Comparison of ENCODE assay signal across 24 cellular contexts in the genomic region with DNA sequence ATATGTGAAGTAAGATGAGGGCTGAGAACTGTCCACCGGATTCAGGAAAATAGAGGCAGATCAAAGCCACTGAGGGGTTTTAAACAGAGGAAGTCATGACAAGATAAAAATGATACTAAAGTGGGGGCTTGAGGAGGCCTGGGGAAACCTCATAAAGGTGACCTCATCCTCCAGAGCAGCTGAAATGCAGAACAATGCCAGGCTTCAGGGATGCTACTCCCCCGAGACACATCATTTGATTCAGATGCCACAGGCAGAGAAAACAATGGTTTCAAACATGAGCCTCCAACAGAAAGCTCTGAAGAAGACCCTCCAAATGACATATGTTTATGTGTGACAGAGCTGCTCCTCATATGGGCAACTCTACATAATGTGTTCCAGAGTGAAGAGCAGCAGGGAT. TPM values are rescaled to one million over a fixed set of nuclear protein-coding genes. Genes with fewer than 3 reads are reported as not detected.
DNase-seq lines count a peak whose midpoint lies in the region; ATAC-seq, FAIRE-seq and TF ChIP-seq lines count a peak whose summit lies in the region.
"Had no signal": no experiment of that assay in that cellular context is flagged by ENCODE, and none has a peak within 500 bp of the region (broad histone marks: within the 10 kb centered on the region; RNA-seq: fewer than 3 reads in every experiment).

No MANE protein-coding gene starts in this region.

- H3K27ac Mint-ChIP-seq in T-helper 17 cell = no peak overlapping the region
- H3K27ac Mint-ChIP-seq: activated naive CD4-positive, alpha-beta T cell treated with anti-CD3 and anti-CD28 coated beads, Interleukin-2, amount 10 ng/mL, durations not matched to agents 7 days and 5 days; activated T-cell treated with anti-CD3 and anti-CD28 coated beads, Interleukin-2, amount 50 U/mL, for 24 hours; B cell; natural killer cell; type B pancreatic cell had no signal

- no peak overlapping the region for H3K9ac ChIP-seq in kidney (ENCODE audit: low read length in 2 of 2)

- H3K36me3 Mint-ChIP-seq in T-helper 17 cell (ENCODE audit: low read depth) = no peaks in the 10 kb centered on the region
- H3K36me3 Mint-ChIP-seq: activated naive CD4-positive, alpha-beta T cell treated with anti-CD3 and anti-CD28 coated beads, Interleukin-2, amount 10 ng/mL, durations not matched to agents 7 days and 5 days; natural killer cell; type B pancreatic cell had no signal

- no peak overlapping the region for H3K4me3 ChIP-seq in kidney (ENCODE audit: low read length in 2 of 2)
- H3K4me3 ChIP-seq: A549, ovary, sigmoid colon had no signal

- no peak overlapping the region for H3K27ac ChIP-seq in kidney (ENCODE audit: low read depth in 2 of 2, low read length in 2 of 2)
- H3K27ac ChIP-seq: A549, ovary, sigmoid colon had no signal

- FAIRE-seq in kidney (lab: Jason Lieb, UNC) = no peak
- FAIRE-seq: A549, bronchial epithelial cell had no signal

- TF ChIP-seq CTCF in kidney (IDR thresholded peaks at IDR 0.05; ENCODE audit: borderline replicate concordance, extremely low read depth, insufficient read depth) = no peak

- intact Hi-C loops in kidney (cut with DNase I) = no loop called here

- H3K27me3 Mint-ChIP-seq in T-helper 17 cell = no peaks in the 10 kb centered on the region
- H3K27me3 Mint-ChIP-seq: activated naive CD4-positive, alpha-beta T cell treated with anti-CD3 and anti-CD28 coated beads, Interleukin-2, amount 10 ng/mL, durations not matched to agents 7 days and 5 days; activated T-cell treated with anti-CD3 and anti-CD28 coated beads, Interleukin-2, amount 50 U/mL, for 24 hours; B cell; type B pancreatic cell had no signal

- no peaks in the 10 kb centered on the region for H3K36me3 ChIP-seq in kidney (ENCODE audit: control insufficient read depth in 1 of 2, insufficient read depth in 2 of 2, low read length in 2 of 2)
- H3K36me3 ChIP-seq: ovary, sigmoid colon had no signal

- no peak overlapping the region for H3K4me3 Mint-ChIP-seq in T-helper 17 cell
- H3K4me3 Mint-ChIP-seq: activated naive CD4-positive, alpha-beta T cell treated with anti-CD3 and anti-CD28 coated beads, Interleukin-2, amount 10 ng/mL, durations not matched to agents 7 days and 5 days; activated T-cell treated with anti-CD3 and anti-CD28 coated beads, Interleukin-2, amount 50 U/mL, for 24 hours; B cell; natural killer cell; type B pancreatic cell had no signal

- no peaks in the 10 kb centered on the region for H3K9me3 ChIP-seq in kidney (ENCODE audit: control insufficient read depth in 1 of 2, low read length in 2 of 2)
- H3K9me3 ChIP-seq in T-helper 17 cell (ENCODE audit: control insufficient read depth, low read length, poor library complexity, severe bottlenecking) = no peaks in the 10 kb centered on the region
- H3K9me3 ChIP-seq: A549, ovary, sigmoid colon had no signal

- no peaks in the 10 kb centered on the region for H3K4me1 Mint-ChIP-seq in T-helper 17 cell
- H3K4me1 Mint-ChIP-seq: B cell, natural killer cell had no signal

- ATAC-seq in GM19023 (IDR thresholded peaks at IDR 0.05; ENCODE audit: unreplicated experiment) = no peak
- ATAC-seq in T-helper 17 cell = no peak
- ATAC-seq: A549, HCT116, natural killer cell had no signal

- H3K4me1 ChIP-seq in kidney (ENCODE audit: control insufficient read depth in 1 of 2, insufficient read depth in 1 of 2, low read depth in 1 of 2, low read length in 2 of 2) = no peaks in the 10 kb centered on the region
- H3K4me1 ChIP-seq: A549, sigmoid colon had no signal

- DNase-seq in NCI-H510A treated with DMSO at 0.1 percent for 48 hours (lab: John Stamatoyannopoulos, UW) = peak; percentile 20
- no peak for DNase-seq in NCI-H510A (lab: John Stamatoyannopoulos, UW)
- peak; percentile 88 for DNase-seq in NCI-H345 treated with DMSO at 0.1 percent for 48 hours (lab: John Stamatoyannopoulos, UW; ENCODE audit: unreplicated experiment)
- peak; percentile 26 for DNase-seq in kidney tubule cell (ENCODE audit: low spot score)
- no peak for DNase-seq in NCI-H128 (lab: John Stamatoyannopoulos, UW; ENCODE audit: unreplicated experiment)
- DNase-seq in kidney = no peak
- DNase-seq in T-helper 17 cell = no peak
- DNase-seq: activated CD4-positive, CD25-positive, alpha-beta regulatory T cell treated with anti-CD3 and anti-CD28 coated beads, Interleukin-2, amount 50 U/mL, for 72 hours; activated naive CD4-positive, alpha-beta T cell treated with anti-CD3 and anti-CD28 coated beads, Interleukin-2, amount 10 ng/mL, durations not matched to agents 7 days and 5 days; activated T-cell treated with anti-CD3 and anti-CD28 coated beads, Interleukin-2, amount 50 U/mL, for 24 hours; cortex of kidney; IMR-90; natural killer cell; NCI-H1436 treated with DMSO at 0.1 percent for 48 hours; NCI-H524 treated with DMSO at 0.1 percent for 48 hours; ovary; sigmoid colon had no signal

RNA-seq across cellular contexts. Expression of gene CFAP20DC, which starts 6.4 kb away (rescaled TPM):
- total RNA-seq in kidney (3.2 TPM), T-helper 17 cell (under 1 TPM; 0.39 to 0.47 TPM)
- 0.73 TPM for polyA plus RNA-seq in kidney (ENCODE audit: insufficient read depth, low read depth, low replicate concordance)
- total RNA-seq: M059J had no signal

Comparison
In these comparisons a context has a peak if more than half of its experiments do, and no peak if none do; other contexts are left out.
1. DNase-seq: peak in NCI-H510A treated with DMSO at 0.1 percent for 48 hours (single experiment), NCI-H345 treated with DMSO at 0.1 percent for 48 hours (single experiment) and kidney tubule cell (single experiment); none in NCI-H510A (single experiment), NCI-H128 (single experiment), kidney (single experiment) and T-helper 17 cell (0 of 3).